Comparison of ENCODE assay signal across 13 cellular contexts in genomic region chr7:24894670-24895221, GRCh38.
DNase-seq lines count a peak whose midpoint lies in the region; ATAC-seq, FAIRE-seq and TF ChIP-seq lines count a peak whose summit lies in the region.
"Had no signal": no experiment of that assay in that cellular context is flagged by ENCODE, and none has a peak within 500 bp of the region (broad histone marks: within the 10 kb centered on the region; RNA-seq: fewer than 3 reads in every experiment).

No MANE protein-coding gene starts in this region.

- no peak overlapping the region for H3K4me3 Mint-ChIP-seq in HFFc6
- no peak overlapping the region for H3K4me3 Mint-ChIP-seq in T-helper 2 cell treated with Interferon-gamma antibody and Interleukin-4, amounts not matched to agents 5 μg/mL and 100 μg/mL, for 36 hours

- peaks cover 0 to 13% of the 10 kb centered on the region in 2 experiments; a peak in 2 of 4 replicates for H3K36me3 ChIP-seq in GM12878 (ENCODE audit: control insufficient read depth in 2 of 2, insufficient read depth in 2 of 2, low read length in 1 of 2)

- 78% methylated on average over 5 of the region's 5 CpGs for WGBS in GM12878 (ENCODE audit: insufficient coverage, insufficient replicate concordance, low lambda C conversion rate, missing lambda C conversion rate)

- peaks cover 77% of the 10 kb centered on the region for H3K4me1 Mint-ChIP-seq in HFFc6 (ENCODE audit: low read depth)
- peaks cover 57% of the 10 kb centered on the region for H3K4me1 Mint-ChIP-seq in T-helper 2 cell treated with Interferon-gamma antibody and Interleukin-4, amounts not matched to agents 5 μg/mL and 100 μg/mL, for 36 hours (ENCODE audit: low read depth)

- H3K9me3 ChIP-seq in GM12878 (replicated peaks; ENCODE audit: control insufficient read depth, insufficient read depth, low read length) = no peaks in the 10 kb centered on the region
- H3K9me3 ChIP-seq: spleen had no signal

- no peak overlapping the region for H3K4me2 ChIP-seq in GM12878 (ENCODE audit: control insufficient read depth, insufficient read depth)

- peaks cover 48% of the 10 kb centered on the region for H3K4me1 ChIP-seq in GM12878 (ENCODE audit: control insufficient read depth, insufficient read depth, low read length)

- RAD21 ChIA-PET in GM12878 (lab: Charles Lee; ENCODE audit: unreplicated experiment) = interaction anchor here (0.5 to 3.8 kb wide), 11 partner anchors 15 to 175 kb away, joined by 3 to 23 read pairs (median 5); partner anchors contain the start of gene OSBPL3

- peaks cover 19% of the 10 kb centered on the region for H3K36me3 Mint-ChIP-seq in HFFc6 (ENCODE audit: low read depth)
- peaks cover 27% of the 10 kb centered on the region for H3K36me3 Mint-ChIP-seq in T-helper 2 cell treated with Interferon-gamma antibody and Interleukin-4, amounts not matched to agents 5 μg/mL and 100 μg/mL, for 36 hours (ENCODE audit: low read depth)

- intact Hi-C loops in GM12878 (cut with micrococcal nuclease; ENCODE audit: unreplicated experiment) = loop anchor here (5.0 kb wide), 1 partner anchor 198 kb away; no protein-coding TSS in a partner anchor

- no peaks in the 10 kb centered on the region for H4K20me1 ChIP-seq in GM12878 (ENCODE audit: control insufficient read depth, insufficient read depth)

- CTCF ChIA-PET in GM12878 (lab: Yijun Ruan, JAX) = interaction anchor here (0.8 to 11.5 kb wide), 10 partner anchors 11 to 204 kb away, joined by 3 to 116 read pairs (median 6); partner anchors contain the start of gene OSBPL3

- no peak overlapping the region for H3K27ac ChIP-seq in GM12878 (ENCODE audit: control insufficient read depth, insufficient read depth)

- no peak overlapping the region for H3K9ac ChIP-seq in GM12878 (ENCODE audit: control insufficient read depth, insufficient read depth, low read length)

- peak overlapping the region; percentile 20; the same call in 1 of the 2 replicates for H3K27ac Mint-ChIP-seq in HFFc6
- H3K27ac Mint-ChIP-seq in T-helper 2 cell treated with Interferon-gamma antibody and Interleukin-4, amounts not matched to agents 5 μg/mL and 100 μg/mL, for 36 hours = no peak overlapping the region

- no peaks in the 10 kb centered on the region for H3K9me3 Mint-ChIP-seq in HFFc6
- no peaks in the 10 kb centered on the region for H3K9me3 Mint-ChIP-seq in T-helper 2 cell treated with Interferon-gamma antibody and Interleukin-4, amounts not matched to agents 5 μg/mL and 100 μg/mL, for 36 hours

- H3K27me3 ChIP-seq in GM12878 (replicated peaks in 1 of 2; ENCODE audit: control insufficient read depth in 2 of 2, insufficient read depth in 2 of 2, low read length in 1 of 2) = no peaks in the 10 kb centered on the region
- H3K27me3 ChIP-seq: spleen had no signal

- no peak for TF ChIP-seq EP300 in GM12878 (IDR thresholded peaks at IDR 0.05; ENCODE audit: borderline replicate concordance in 1 of 2, control insufficient read depth in 1 of 2, low read depth in 2 of 2, low read length in 2 of 2)

- H2AFZ ChIP-seq in GM12878 (ENCODE audit: control insufficient read depth, low read depth, low read length) = no peak overlapping the region

- H3K79me2 ChIP-seq in GM12878 (ENCODE audit: control insufficient read depth, insufficient read depth, low read length) = peaks cover 57% of the 10 kb centered on the region

- H3K27me3 Mint-ChIP-seq in HFFc6 (ENCODE audit: insufficient read depth) = peaks cover 6% of the 10 kb centered on the region; the same call in 1 of the 2 replicates
- H3K27me3 Mint-ChIP-seq in T-helper 2 cell treated with Interferon-gamma antibody and Interleukin-4, amounts not matched to agents 5 μg/mL and 100 μg/mL, for 36 hours (ENCODE audit: low read depth) = no peaks in the 10 kb centered on the region

- BruUV-seq in GM12878 (replicated peaks; lab: Mats Ljungman, UMichigan) = no TSS peak

- DNase-seq in AG10803 (ENCODE audit: low read depth) = no peak
- no peak for DNase-seq in HFFc6
- no peak for DNase-seq in GM12878 (ENCODE audit: low read depth, low spot score)
- DNase-seq in iPS-NIHi7 (ENCODE audit: extremely low spot score) = peak; percentile 58
- no peak for DNase-seq in T-helper 2 cell treated with Interferon-gamma antibody and Interleukin-4, amounts not matched to agents 5 μg/mL and 100 μg/mL, for 36 hours (ENCODE audit: low spot score)
- DNase-seq in DMS153 treated with DMSO at 0.1 percent for 48 hours (lab: John Stamatoyannopoulos, UW; ENCODE audit: unreplicated experiment) = no peak
- DNase-seq in activated CD4-positive, alpha-beta T cell treated with anti-CD3 and anti-CD28 coated beads for 1 hour = no peak
- DNase-seq: DMS79 treated with DMSO at 0.1 percent for 48 hours, islet precursor cell, NCI-H1105, RPMI8226, spleen had no signal

- SMC1A ChIA-PET in GM12878 (lab: Charles Lee; ENCODE audit: uncharacterized antibody, unreplicated experiment) = interaction anchor here (0.9 to 13.1 kb wide), 14 partner anchors 9 to 174 kb away, joined by 3 to 102 read pairs (median 4); partner anchors contain the start of gene OSBPL3

- FAIRE-seq in GM12878 (lab: Jason Lieb, UNC) = no peak

- no peak for TF ChIP-seq POLR2A in GM12878 (IDR thresholded peaks at IDR 0.05; ENCODE audit: low read depth, low read length)

- POLR2A ChIA-PET in GM12878 (lab: Charles Lee) = interaction anchor here (1.0 to 1.6 kb wide), 4 partner anchors 15 to 21 kb away, joined by 3 to 4 read pairs (median 3); no protein-coding TSS in a partner anchor

- ATAC-seq in GM12878 (no peak), HG03354 (IDR thresholded peaks at IDR 0.05; ENCODE audit: poor library complexity, severe bottlenecking, unreplicated experiment) (no peak)

- H3K4me3 ChIP-seq in AG10803 (ENCODE audit: low read length) (no peak overlapping the region), GM12878 (no peak overlapping the region)
- H3K4me3 ChIP-seq: spleen had no signal

- peak; percentile 48 for TF ChIP-seq CTCF in AG10803 (conservative IDR thresholded peaks at IDR 0.05; ENCODE audit: low read length)
- TF ChIP-seq CTCF in HFFc6 (IDR thresholded peaks at IDR 0.05) = peak; percentile 72
- TF ChIP-seq CTCF in GM12878 (IDR thresholded peaks at IDR 0.05 in 2 of 3, conservative IDR thresholded peaks at IDR 0.05 in 1 of 3; ENCODE audit: control insufficient read depth in 2 of 3, extremely low read depth in 1 of 3, insufficient read depth in 1 of 3, low read depth in 3 of 3, low read length in 3 of 3) = 0 out of 6 replicates have a peak, but pooled peaks of 2 of the 3 experiments have one; percentile 0 to 20

- TF ChIP-seq RAD21 in GM12878 (IDR thresholded peaks at IDR 0.05; ENCODE audit: insufficient read depth, low read depth, low read length) = peak; percentile 23; the same call in 1 of the 2 replicates

- in situ Hi-C loops in GM12878 (cut with MboI) = no loop called here

TF ChIP-seq in GM12878, 131 proteins besides CTCF, POLR2A, EP300 and RAD21 (continues in another document):
- no peak for TF ChIP-seq TCF3 (IDR thresholded peaks at IDR 0.05; ENCODE audit: borderline replicate concordance, insufficient read depth, low read depth, low read length)
- no peak for TF ChIP-seq RUNX3 (IDR thresholded peaks at IDR 0.05; ENCODE audit: low read length)
- TF ChIP-seq, protein P1, sequence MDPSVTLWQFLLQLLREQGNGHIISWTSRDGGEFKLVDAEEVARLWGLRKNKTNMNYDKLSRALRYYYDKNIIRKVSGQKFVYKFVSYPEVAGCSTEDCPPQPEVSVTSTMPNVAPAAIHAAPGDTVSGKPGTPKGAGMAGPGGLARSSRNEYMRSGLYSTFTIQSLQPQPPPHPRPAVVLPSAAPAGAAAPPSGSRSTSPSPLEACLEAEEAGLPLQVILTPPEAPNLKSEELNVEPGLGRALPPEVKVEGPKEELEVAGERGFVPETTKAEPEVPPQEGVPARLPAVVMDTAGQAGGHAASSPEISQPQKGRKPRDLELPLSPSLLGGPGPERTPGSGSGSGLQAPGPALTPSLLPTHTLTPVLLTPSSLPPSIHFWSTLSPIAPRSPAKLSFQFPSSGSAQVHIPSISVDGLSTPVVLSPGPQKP (IDR thresholded peaks at IDR 0.05; ENCODE audit: low read depth, low read length) = no peak
- TF ChIP-seq, protein P2, sequence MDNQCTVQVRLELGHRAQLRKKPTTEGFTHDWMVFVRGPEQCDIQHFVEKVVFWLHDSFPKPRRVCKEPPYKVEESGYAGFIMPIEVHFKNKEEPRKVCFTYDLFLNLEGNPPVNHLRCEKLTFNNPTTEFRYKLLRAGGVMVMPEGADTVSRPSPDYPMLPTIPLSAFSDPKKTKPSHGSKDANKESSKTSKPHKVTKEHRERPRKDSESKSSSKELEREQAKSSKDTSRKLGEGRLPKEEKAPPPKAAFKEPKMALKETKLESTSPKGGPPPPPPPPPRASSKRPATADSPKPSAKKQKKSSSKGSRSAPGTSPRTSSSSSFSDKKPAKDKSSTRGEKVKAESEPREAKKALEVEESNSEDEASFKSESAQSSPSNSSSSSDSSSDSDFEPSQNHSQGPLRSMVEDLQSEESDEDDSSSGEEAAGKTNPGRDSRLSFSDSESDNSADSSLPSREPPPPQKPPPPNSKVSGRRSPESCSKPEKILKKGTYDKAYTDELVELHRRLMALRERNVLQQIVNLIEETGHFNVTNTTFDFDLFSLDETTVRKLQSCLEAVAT (IDR thresholded peaks at IDR 0.05) = no peak
- no peak for TF ChIP-seq KAT2A (conservative IDR thresholded peaks at IDR 0.05; ENCODE audit: control insufficient read depth, low read depth, low read length)
- TF ChIP-seq IRF3 (IDR thresholded peaks at IDR 0.05) = no peak
- TF ChIP-seq FOS (IDR thresholded peaks at IDR 0.05; ENCODE audit: borderline replicate concordance, extremely low read depth, insufficient read length) = no peak

Comparison
In these comparisons a context has a peak if more than half of its experiments do, and no peak if none do; other contexts are left out.
1. CTCF ChIP-seq: peak in every context shown above with its lines; median percentile 72 in HFFc6; 48 in AG10803; 10 in GM12878.